ENCODE assay signal across 1 cellular context in genomic region chr3:100269410-100270217, GRCh38.
TF ChIP-seq lines count a peak whose summit lies in the region.

No MANE protein-coding gene starts in this region.

TF ChIP-seq in HEK293, 187 proteins besides CTCF, POLR2A, EP300 and RAD21 (continued from another document):
- TF ChIP-seq SP3 (tag by site-specific recombination; IDR thresholded peaks at IDR 0.05) (0 out of 2 replicates have a peak, but pooled peaks have one; percentile 18), ZNF184 (tag by site-specific recombination; IDR thresholded peaks at IDR 0.05) (no peak), ZNF138 (tag by site-specific recombination; IDR thresholded peaks at IDR 0.05; ENCODE audit: borderline replicate concordance) (no peak), HOXA7 (CRISPR knock-in tag; IDR thresholded peaks at IDR 0.05; ENCODE audit: borderline replicate concordance) (no peak), OSR2 (tag by site-specific recombination; IDR thresholded peaks at IDR 0.05) (peak; percentile 83), ZNF629 (tag by site-specific recombination; IDR thresholded peaks at IDR 0.05) (peak; percentile 54; the same call in 1 of the 2 replicates), WT1 (tag by site-specific recombination; IDR thresholded peaks at IDR 0.05) (peak; percentile 57), PRDM6 (tag by site-specific recombination; IDR thresholded peaks at IDR 0.05) (peak; percentile 36; the same call in 1 of the 2 replicates), ZNF610 (tag by site-specific recombination; IDR thresholded peaks at IDR 0.05; ENCODE audit: borderline replicate concordance) (no peak), ZNF776 (tag by site-specific recombination; IDR thresholded peaks at IDR 0.05; ENCODE audit: borderline replicate concordance) (no peak), TCF7L2 (IDR thresholded peaks at IDR 0.05; ENCODE audit: borderline replicate concordance, low read depth, low read length) (no peak), GLI2 (tag by site-specific recombination; IDR thresholded peaks at IDR 0.05; ENCODE audit: borderline replicate concordance, low read depth) (0 out of 2 replicates have a peak, but pooled peaks have one; percentile 57), ZNF561 (tag by site-specific recombination; IDR thresholded peaks at IDR 0.05; ENCODE audit: borderline replicate concordance) (no peak), PBX3 (CRISPR knock-in tag; IDR thresholded peaks at IDR 0.05) (no peak), ZBTB48 (tag by site-specific recombination; IDR thresholded peaks at IDR 0.05) (no peak), TSHZ1 (tag by site-specific recombination; IDR thresholded peaks at IDR 0.05; ENCODE audit: borderline replicate concordance) (0 out of 2 replicates have a peak, but pooled peaks have one; percentile 54), SP7 (tag by site-specific recombination; IDR thresholded peaks at IDR 0.05) (peak; percentile 61)
- TF ChIP-seq, protein P1, sequence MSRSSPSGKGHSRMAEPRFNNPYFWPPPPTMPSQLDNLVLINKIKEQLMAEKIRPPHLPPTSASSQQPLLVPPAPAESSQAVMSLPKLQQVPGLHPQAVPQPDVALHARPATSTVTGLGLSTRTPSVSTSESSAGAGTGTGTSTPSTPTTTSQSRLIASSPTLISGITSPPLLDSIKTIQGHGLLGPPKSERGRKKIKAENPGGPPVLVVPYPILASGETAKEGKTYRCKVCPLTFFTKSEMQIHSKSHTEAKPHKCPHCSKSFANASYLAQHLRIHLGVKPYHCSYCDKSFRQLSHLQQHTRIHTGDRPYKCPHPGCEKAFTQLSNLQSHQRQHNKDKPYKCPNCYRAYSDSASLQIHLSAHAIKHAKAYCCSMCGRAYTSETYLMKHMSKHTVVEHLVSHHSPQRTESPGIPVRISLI (tag by site-specific recombination; IDR thresholded peaks at IDR 0.05): 0 out of 2 replicates have a peak, but pooled peaks have one; percentile 27
- TF ChIP-seq, protein P2, sequence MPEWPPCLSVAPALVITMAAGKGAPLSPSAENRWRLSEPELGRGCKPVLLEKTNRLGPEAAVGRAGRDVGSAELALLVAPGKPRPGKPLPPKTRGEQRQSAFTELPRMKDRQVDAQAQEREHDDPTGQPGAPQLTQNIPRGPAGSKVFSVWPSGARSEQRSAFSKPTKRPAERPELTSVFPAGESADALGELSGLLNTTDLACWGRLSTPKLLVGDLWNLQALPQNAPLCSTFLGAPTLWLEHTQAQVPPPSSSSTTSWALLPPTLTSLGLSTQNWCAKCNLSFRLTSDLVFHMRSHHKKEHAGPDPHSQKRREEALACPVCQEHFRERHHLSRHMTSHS (tag by site-specific recombination; IDR thresholded peaks at IDR 0.05): no peak
- TF ChIP-seq, protein P3, sequence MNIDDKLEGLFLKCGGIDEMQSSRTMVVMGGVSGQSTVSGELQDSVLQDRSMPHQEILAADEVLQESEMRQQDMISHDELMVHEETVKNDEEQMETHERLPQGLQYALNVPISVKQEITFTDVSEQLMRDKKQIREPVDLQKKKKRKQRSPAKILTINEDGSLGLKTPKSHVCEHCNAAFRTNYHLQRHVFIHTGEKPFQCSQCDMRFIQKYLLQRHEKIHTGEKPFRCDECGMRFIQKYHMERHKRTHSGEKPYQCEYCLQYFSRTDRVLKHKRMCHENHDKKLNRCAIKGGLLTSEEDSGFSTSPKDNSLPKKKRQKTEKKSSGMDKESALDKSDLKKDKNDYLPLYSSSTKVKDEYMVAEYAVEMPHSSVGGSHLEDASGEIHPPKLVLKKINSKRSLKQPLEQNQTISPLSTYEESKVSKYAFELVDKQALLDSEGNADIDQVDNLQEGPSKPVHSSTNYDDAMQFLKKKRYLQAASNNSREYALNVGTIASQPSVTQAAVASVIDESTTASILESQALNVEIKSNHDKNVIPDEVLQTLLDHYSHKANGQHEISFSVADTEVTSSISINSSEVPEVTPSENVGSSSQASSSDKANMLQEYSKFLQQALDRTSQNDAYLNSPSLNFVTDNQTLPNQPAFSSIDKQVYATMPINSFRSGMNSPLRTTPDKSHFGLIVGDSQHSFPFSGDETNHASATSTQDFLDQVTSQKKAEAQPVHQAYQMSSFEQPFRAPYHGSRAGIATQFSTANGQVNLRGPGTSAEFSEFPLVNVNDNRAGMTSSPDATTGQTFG (tag by site-specific recombination; IDR thresholded peaks at IDR 0.05; ENCODE audit: borderline replicate concordance): no peak
